Comparison of ENCODE assay signal across 1 cellular context in genomic region chr17:81021531-81022370, GRCh38.
A peak's percentile ranks its signal among the peaks of the same experiment; 100 is the strongest.
TF ChIP-seq lines count a peak whose summit lies in the region.

No MANE protein-coding gene starts in this region.

TF ChIP-seq in HEK293, 187 proteins besides CTCF, POLR2A, EP300 and RAD21 (continued from another document):
- no peak for TF ChIP-seq ZNF639 (tag by site-specific recombination; IDR thresholded peaks at IDR 0.05)
- TF ChIP-seq ZNF19 (tag by site-specific recombination; IDR thresholded peaks at IDR 0.05; ENCODE audit: low read depth), result no peak
- 0 out of 2 replicates have a peak, but pooled peaks have one; percentile 24 for TF ChIP-seq ZBTB17 (tag by site-specific recombination; IDR thresholded peaks at IDR 0.05)
- peak; percentile 80 for TF ChIP-seq ZFHX2 (tag by site-specific recombination; conservative IDR thresholded peaks at IDR 0.05)
- no peak for TF ChIP-seq ZBTB11 (tag by site-specific recombination; conservative IDR thresholded peaks at IDR 0.05; ENCODE audit: low read depth)
- TF ChIP-seq GLIS1 (tag by site-specific recombination; IDR thresholded peaks at IDR 0.05), result peak; percentile 69
- TF ChIP-seq ZNF335 (tag by site-specific recombination; conservative IDR thresholded peaks at IDR 0.05), result peak; percentile 62
- peak; percentile 60 for TF ChIP-seq ZIC2 (tag by site-specific recombination; IDR thresholded peaks at IDR 0.05)
- no peak for TF ChIP-seq ZNF629 (tag by site-specific recombination; IDR thresholded peaks at IDR 0.05)
- TF ChIP-seq ZFP37 (tag by site-specific recombination; IDR thresholded peaks at IDR 0.05), result no peak
- TF ChIP-seq PRDM6 (tag by site-specific recombination; IDR thresholded peaks at IDR 0.05), result no peak
- peak; percentile 31; the same call in 1 of the 2 replicates for TF ChIP-seq EGR2 (tag by site-specific recombination; IDR thresholded peaks at IDR 0.05; ENCODE audit: low read depth)
